Comparison of ENCODE assay signal across 22 cellular contexts in the genomic region with DNA sequence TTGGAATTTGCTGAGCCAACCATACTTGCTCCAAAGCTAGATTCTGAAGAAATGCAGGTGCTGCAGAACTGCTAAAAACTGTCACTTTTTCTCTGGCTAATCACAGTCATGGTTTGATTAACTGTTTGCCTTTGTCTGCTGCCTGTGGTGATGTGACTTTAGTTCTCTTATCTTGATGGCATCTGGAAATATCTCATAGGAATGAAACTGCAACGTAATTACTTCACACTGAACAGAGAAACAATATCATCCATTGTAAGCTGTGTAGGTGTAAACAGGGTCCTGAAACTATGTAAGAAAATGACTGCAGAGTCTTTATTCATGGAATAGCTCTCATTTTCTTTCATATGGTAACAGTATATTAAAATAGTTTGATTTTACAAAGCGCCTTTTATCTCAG.
"Had no signal": no experiment of that assay in that cellular context is flagged by ENCODE, and none has a peak within 500 bp of the region (broad histone marks: within the 10 kb centered on the region; RNA-seq: fewer than 3 reads in every experiment).

No MANE protein-coding gene starts in this region.

- H3K27ac ChIP-seq: epithelial cell of prostate, gastrocnemius medialis, lower lobe of right lung, prostate gland, sigmoid colon, spleen, testis, tibial artery had no signal

- DNase-seq: effector CD8-positive, alpha-beta T cell; endodermal cell; foreskin fibroblast; gastrocnemius medialis; head of caudate nucleus; left ventricle myocardium superior; lower lobe of right lung; naive thymus-derived CD8-positive, alpha-beta T cell; nephron progenitor cell; nucleus accumbens; right cardiac atrium; sigmoid colon; spleen; stimulated activated CD4-positive, alpha-beta T cell treated with anti-CD3 and anti-CD28 coated beads, Interleukin-4, amount 100 ng/mL, for 4 hours; stimulated activated naive CD8-positive, alpha-beta T cell treated with anti-CD3 and anti-CD28 coated beads, Interleukin-15, Interleukin-2, amounts not matched to agents 100 U/mL and 50 U/mL, for 24 hours; substantia nigra; testis; tibial artery had no signal

- H3K4me1 ChIP-seq: gastrocnemius medialis, lower lobe of right lung, prostate gland, sigmoid colon, spleen, testis, tibial artery had no signal

- ATAC-seq: esophagus mucosa; gastrocnemius medialis; left ventricle myocardium superior; lower lobe of right lung; naive thymus-derived CD8-positive, alpha-beta T cell; right cardiac atrium; stimulated activated memory B cell treated with anti-CD40 and anti-IgM and Interleukin-4, amounts not matched to agents 10 μg/mL and 1 μg/mL and 100 μg/mL, for 72 hours; stimulated activated naive CD8-positive, alpha-beta T cell treated with anti-CD3 and anti-CD28 coated beads, Interleukin-15, Interleukin-2, amounts not matched to agents 100 U/mL and 50 U/mL, for 24 hours had no signal

- H3K36me3 ChIP-seq: gastrocnemius medialis, lower lobe of right lung, prostate gland, sigmoid colon, spleen, tibial artery had no signal

- H3K27me3 ChIP-seq: gastrocnemius medialis, sigmoid colon, spleen, testis, tibial artery had no signal

- H3K4me3 ChIP-seq: gastrocnemius medialis, lower lobe of right lung, prostate gland, sigmoid colon, spleen, testis, tibial artery had no signal
